Comparison of ENCODE assay signal across 8 cellular contexts in genomic region chr19:34173145-34173956, GRCh38. TPM values are rescaled to one million over a fixed set of nuclear protein-coding genes. Genes with fewer than 3 reads are reported as not detected.
DNase-seq lines count a peak whose midpoint lies in the region; ATAC-seq, FAIRE-seq and TF ChIP-seq lines count a peak whose summit lies in the region.

No MANE protein-coding gene starts in this region.

- H3K36me3 ChIP-seq in RWPE2 (ENCODE audit: low read depth) (peaks cover 38% of the 10 kb centered on the region), breast epithelium (no peaks in the 10 kb centered on the region), keratinocyte (ENCODE audit: control insufficient read depth in 2 of 2, extremely low read depth in 1 of 2, insufficient read depth in 2 of 2, low read length in 2 of 2) (no peaks in the 10 kb centered on the region)

- peaks cover 33% of the 10 kb centered on the region for H3K4me1 ChIP-seq in RWPE2 (ENCODE audit: insufficient read depth, poor library complexity, severe bottlenecking)
- peaks cover 0 to 19% of the 10 kb centered on the region in 2 donors for H3K4me1 ChIP-seq in breast epithelium
- peaks cover 35% of the 10 kb centered on the region for H3K4me1 ChIP-seq in keratinocyte (ENCODE audit: control insufficient read depth, extremely low read depth, insufficient read depth, low read length)

- peaks cover 3% of the 10 kb centered on the region for H3K9me1 ChIP-seq in keratinocyte (ENCODE audit: control insufficient read depth, extremely low read depth, insufficient read depth, low read length)

- peak overlapping the region; percentile 28 for H2AFZ ChIP-seq in keratinocyte (ENCODE audit: control insufficient read depth, low read length)

- no peaks in the 10 kb centered on the region for H3K9me3 Mint-ChIP-seq in CD4-positive, alpha-beta T cell

- H3K4me3 Mint-ChIP-seq in CD4-positive, alpha-beta T cell = peak overlapping the region; percentile 99

- intact Hi-C loops in CD4-positive, alpha-beta T cell (cut with DNase I, micrococcal nuclease) = loop anchor here (2.0 to 5.0 kb wide), 4 partner anchors 45 to 504 kb away; partner anchors contain the start of genes SCGB2B2 (in 1 of the 2) and ZNF302 (in 1 of the 2)
- intact Hi-C loops in breast epithelium (cut with DNase I; ENCODE audit: low total_unique reads) = no loop called here

- no peak for FAIRE-seq in keratinocyte (lab: Jason Lieb, UNC)

- H3K4me3 ChIP-seq in HFF-Myc (replicated peaks; ENCODE audit: low read depth, low read length) = peak overlapping the region; percentile 74
- peak overlapping the region; percentile 90 for H3K4me3 ChIP-seq in RWPE2 (ENCODE audit: severe bottlenecking)
- H3K4me3 ChIP-seq in breast epithelium = peak overlapping the region; percentile 92 to 98 (median 97)
- peak overlapping the region; percentile 68 to 98 (median 83) for H3K4me3 ChIP-seq in keratinocyte (ENCODE audit: control insufficient read depth in 2 of 3, extremely low read depth in 1 of 3, insufficient read depth in 2 of 3, low read depth in 1 of 3, low read length in 3 of 3)

- H3K27ac ChIP-seq in CD4-positive, alpha-beta T cell (ENCODE audit: low read depth, low read length) = peak overlapping the region; percentile 97
- peak overlapping the region; percentile 90 for H3K27ac ChIP-seq in RWPE2 (ENCODE audit: poor library complexity, severe bottlenecking)
- peak overlapping the region; percentile 99 to 100 for H3K27ac ChIP-seq in breast epithelium
- H3K27ac ChIP-seq in keratinocyte (ENCODE audit: control insufficient read depth, insufficient read depth, low read length) = peak overlapping the region; percentile 67

- H3K4me1 Mint-ChIP-seq in CD4-positive, alpha-beta T cell (ENCODE audit: low read depth) = peaks cover 62% of the 10 kb centered on the region

- H3K27me3 Mint-ChIP-seq in CD4-positive, alpha-beta T cell = no peaks in the 10 kb centered on the region

- TF ChIP-seq POLR2A in breast epithelium (IDR thresholded peaks at IDR 0.05) = no peak

- CTCF ChIA-PET in CD4-positive, alpha-beta T cell (lab: Charles Lee) = interaction anchor here (0.9 kb wide), 2 partner anchors 46 to 96 kb away, joined by 3 read pairs; no protein-coding TSS in a partner anchor

- dilution Hi-C loops in keratinocyte (cut with MboI; ENCODE audit: extremely low pct_ligation_motif_present, low sequenced_read_pairs) = no loop called here

- H3K36me3 Mint-ChIP-seq in CD4-positive, alpha-beta T cell (ENCODE audit: low read depth) = peaks cover 38% of the 10 kb centered on the region

- peaks cover 8% of the 10 kb centered on the region for H4K20me1 ChIP-seq in keratinocyte (ENCODE audit: control insufficient read depth, extremely low read depth, insufficient read depth, low read length)

- H3K9me3 ChIP-seq in CD4-positive, alpha-beta T cell (ENCODE audit: control insufficient read depth, low read length) = no peaks in the 10 kb centered on the region
- H3K9me3 ChIP-seq in RWPE2 (ENCODE audit: severe bottlenecking) (no peaks in the 10 kb centered on the region), breast epithelium (no peaks in the 10 kb centered on the region), keratinocyte (ENCODE audit: control insufficient read depth, low read depth, low read length) (no peaks in the 10 kb centered on the region)

- peak overlapping the region; percentile 98 for H3K9ac ChIP-seq in keratinocyte (ENCODE audit: control insufficient read depth, extremely low read depth, insufficient read depth, low read length)

- TF ChIP-seq CTCF in CD4-positive, alpha-beta T cell (IDR thresholded peaks at IDR 0.05) = no peak
- no peak for TF ChIP-seq CTCF in HFF-Myc (IDR thresholded peaks at IDR 0.05; ENCODE audit: low read depth, low read length, missing control alignments)
- no peak for TF ChIP-seq CTCF in RWPE2 (IDR thresholded peaks at IDR 0.05; ENCODE audit: poor library complexity, severe bottlenecking)
- TF ChIP-seq CTCF in breast epithelium (IDR thresholded peaks at IDR 0.05) = no peak
- TF ChIP-seq CTCF in keratinocyte (optimal IDR thresholded peaks at IDR 0.05 in 1 of 3, IDR thresholded peaks at IDR 0.05 in 1 of 3, conservative IDR thresholded peaks at IDR 0.05 in 1 of 3; ENCODE audit: extremely low read depth in 1 of 3, insufficient read depth in 2 of 3, low read length in 3 of 3) = no peak

- ATAC-seq in CD4-positive, alpha-beta T cell (ENCODE audit: poor library complexity) = peak; percentile 6
- ATAC-seq in RWPE2 (ENCODE audit: low read depth) (peak; percentile 44), GM21786 (IDR thresholded peaks at IDR 0.05; ENCODE audit: unreplicated experiment) (no peak)

- peak in 3 of 10 experiments; percentile 2 to 11 (median 3) for DNase-seq in CD4-positive, alpha-beta T cell
- DNase-seq in HFF-Myc (ENCODE audit: extremely low read depth, low read depth) = no peak
- DNase-seq in RWPE2 (ENCODE audit: low spot score) = no peak
- peak; percentile 62 to 71 for DNase-seq in breast epithelium (ENCODE audit: low spot score in 2 of 2)
- no peak for DNase-seq in keratinocyte (ENCODE audit: low read depth, low spot score)
- peak in 3 of 4 experiments; percentile 2 to 8 (median 4) for DNase-seq in stimulated activated CD4-positive, alpha-beta T cell treated with anti-CD3 and anti-CD28 coated beads, Interleukin-1b, Interleukin-23, amount 100 ng/mL, for 24 hours (ENCODE audit: low read depth in 4 of 4, low spot score in 1 of 4)
- no peak for DNase-seq in cortex of kidney (lab: John Stamatoyannopoulos, UW)

- peaks cover 60% of the 10 kb centered on the region for H3K79me2 ChIP-seq in keratinocyte (ENCODE audit: control insufficient read depth, insufficient read depth, low read length)

- POLR2A ChIA-PET in CD4-positive, alpha-beta T cell (lab: Charles Lee) = interaction anchor here (0.8 to 2.7 kb wide), 19 partner anchors 8 to 504 kb away, joined by 3 to 19 read pairs (median 6); partner anchors contain the start of genes UBA2 and ZNF302

- peak overlapping the region; percentile 97 for H3K27ac Mint-ChIP-seq in CD4-positive, alpha-beta T cell

- H3K4me2 ChIP-seq in keratinocyte (ENCODE audit: control insufficient read depth, extremely low read depth, insufficient read depth, low read depth, low read length) = peak overlapping the region; percentile 98

- no peaks in the 10 kb centered on the region for H3K27me3 ChIP-seq in CD4-positive, alpha-beta T cell (ENCODE audit: control insufficient read depth, insufficient read depth, low read length)
- no peaks in the 10 kb centered on the region for H3K27me3 ChIP-seq in RWPE2 (ENCODE audit: insufficient read depth, poor library complexity, severe bottlenecking)
- no peaks in the 10 kb centered on the region for H3K27me3 ChIP-seq in breast epithelium
- no peaks in the 10 kb centered on the region for H3K27me3 ChIP-seq in keratinocyte (ENCODE audit: control insufficient read depth, extremely low read depth, insufficient read depth, low read length)

RNA-seq across cellular contexts. Expression of gene LSM14A, which starts 1.0 kb away (rescaled TPM):
- total RNA-seq in CD4-positive, alpha-beta T cell = 100 to 1,000 TPM; 210 to 217 TPM
- total RNA-seq in breast epithelium = 100 to 1,000 TPM; 106 to 129 (median 126) TPM
- polyA plus RNA-seq in keratinocyte = 77.8 to 103 TPM (median 78.4 TPM) in 3 replicates
- 101 TPM for polyA plus RNA-seq in keratinocyte (2011; ENCODE audit: low read depth)
- 62.1 and 94.2 TPM in 2 replicates for polyA plus RNA-seq in keratinocyte (2011; cell fraction: cytosol; rRNA removed)
- polyA plus RNA-seq in keratinocyte (2011; cell fraction: nucleus; rRNA removed) = 50.3 and 52.6 TPM in 2 replicates
- polyA plus RNA-seq in keratinocyte (2012; ENCODE audit: low replicate concordance) = 64.6 and 90.1 TPM in 2 replicates
- 77.1 to 125 TPM (median 119 TPM) in 3 replicates for polyA minus RNA-seq in keratinocyte
- polyA minus RNA-seq in keratinocyte (2011; cell fraction: cytosol; rRNA and poly(A)+ RNA removed) = 81.9 TPM
- 39.0 and 56.3 TPM in 2 replicates for polyA minus RNA-seq in keratinocyte (2011; cell fraction: nucleus; rRNA and poly(A)+ RNA removed)

Comparison
In these comparisons a context has a peak if more than half of its experiments do, and no peak if none do; other contexts are left out.
1. DNase-seq: peak in breast epithelium (2 of 2) and stimulated activated CD4-positive, alpha-beta T cell treated with anti-CD3 and anti-CD28 coated beads, Interleukin-1b, Interleukin-23, amount 100 ng/mL, for 24 hours (3 of 4); none in HFF-Myc (single experiment), RWPE2 (single experiment), keratinocyte (single experiment) and cortex of kidney (single experiment).
2. Peak in every context shown above with its lines, with median percentiles within 50 percentile points of each other: H3K27ac ChIP-seq and H3K4me3 ChIP-seq.